In genomic region chr22:49329636-49330035, GRCh38 we compare ENCODE assay signal across 21 cellular contexts.
DNase-seq lines count a peak whose midpoint lies in the region; ATAC-seq and TF ChIP-seq lines count a peak whose summit lies in the region.
"Had no signal": no experiment of that assay in that cellular context is flagged by ENCODE, and none has a peak within 500 bp of the region (broad histone marks: within the 10 kb centered on the region; RNA-seq: fewer than 3 reads in every experiment).

No MANE protein-coding gene starts in this region.

- H3K27me3 ChIP-seq in RWPE2 (ENCODE audit: insufficient read depth, poor library complexity, severe bottlenecking): no peaks in the 10 kb centered on the region
- H3K27me3 ChIP-seq in upper lobe of left lung: no peaks in the 10 kb centered on the region

- peak; percentile 3 for DNase-seq in GM13977 (ENCODE audit: low spot score)
- peak; percentile 11 for DNase-seq in RWPE2 (ENCODE audit: low spot score)
- peak; percentile 7 for DNase-seq in left lobe of liver (ENCODE audit: low spot score)
- peak; percentile 22 for DNase-seq in sciatic nerve (ENCODE audit: low spot score)
- no peak for DNase-seq in upper lobe of left lung
- no peak for DNase-seq in amniotic stem cell (lab: John Stamatoyannopoulos, UW)
- DNase-seq: ACHN; C1 segment of cervical spinal cord; CD8-positive, alpha-beta memory T cell; DMS53; EL; Kasumi-1; MM.1S; NCI-H1092; NCI-H146; NCI-H2081 treated with DMSO at 0.1 percent for 48 hours had no signal

- H3K9me3 ChIP-seq in RWPE2 (ENCODE audit: severe bottlenecking) (no peaks in the 10 kb centered on the region), upper lobe of left lung (peaks cover 0 to 8% (median 3%) of the 10 kb centered on the region in 4 donors)

- intact Hi-C loops in sciatic nerve (cut with DNase I): no loop called here

- H3K36me3 ChIP-seq in RWPE2 (ENCODE audit: low read depth) (no peaks in the 10 kb centered on the region), upper lobe of left lung (no peaks in the 10 kb centered on the region)

- TF ChIP-seq CTCF in GM13977 (IDR thresholded peaks at IDR 0.05; ENCODE audit: extremely low read depth, insufficient read depth, missing control alignments): no peak
- TF ChIP-seq CTCF in RWPE2 (IDR thresholded peaks at IDR 0.05; ENCODE audit: poor library complexity, severe bottlenecking): no peak
- no peak for TF ChIP-seq CTCF in upper lobe of left lung (IDR thresholded peaks at IDR 0.05)

- 61 to 75% methylated on average over 4 to 5 of the region's 5 CpGs for WGBS in upper lobe of left lung, 2 donors

- no peak for ATAC-seq in RWPE2 (ENCODE audit: low read depth)
- ATAC-seq in left lobe of liver: no peak
- no peak for ATAC-seq in sciatic nerve
- ATAC-seq in GM19328 (IDR thresholded peaks at IDR 0.05; ENCODE audit: unreplicated experiment): no peak
- no peak for ATAC-seq in upper lobe of left lung (ENCODE audit: low FRiP score in 2 of 2)
- ATAC-seq in HG02981 (IDR thresholded peaks at IDR 0.05; ENCODE audit: unreplicated experiment): no peak
- ATAC-seq: GM23338, HCT116, Panc1 had no signal

- no peak for TF ChIP-seq EP300 in upper lobe of left lung (IDR thresholded peaks at IDR 0.05)

- in situ Hi-C loops in GM13977 (cut with MboI; ENCODE audit: low pct_unique_long_range_greater_than_20kb, low sequenced_read_pairs, unreplicated experiment): no loop called here

- H3K27ac ChIP-seq in RWPE2 (ENCODE audit: poor library complexity, severe bottlenecking) (no peak overlapping the region), upper lobe of left lung (no peak overlapping the region)

- H3K4me3 ChIP-seq in RWPE2 (ENCODE audit: severe bottlenecking) (no peak overlapping the region), upper lobe of left lung (no peak overlapping the region)
- H3K4me3 ChIP-seq: GM23338 had no signal

- no peaks in the 10 kb centered on the region for H3K4me1 ChIP-seq in RWPE2 (ENCODE audit: insufficient read depth, poor library complexity, severe bottlenecking)
- no peaks in the 10 kb centered on the region for H3K4me1 ChIP-seq in upper lobe of left lung

- TF ChIP-seq POLR2A in upper lobe of left lung (IDR thresholded peaks at IDR 0.05): no peak

Comparison
In these comparisons a context has a peak if more than half of its experiments do, and no peak if none do; other contexts are left out.
1. DNase-seq: peak in GM13977 (single experiment), RWPE2 (single experiment), left lobe of liver (single experiment) and sciatic nerve (single experiment); none in upper lobe of left lung (0 of 2) and amniotic stem cell (single experiment).